ENCODE assay signal across 17 cellular contexts in the genomic region with DNA sequence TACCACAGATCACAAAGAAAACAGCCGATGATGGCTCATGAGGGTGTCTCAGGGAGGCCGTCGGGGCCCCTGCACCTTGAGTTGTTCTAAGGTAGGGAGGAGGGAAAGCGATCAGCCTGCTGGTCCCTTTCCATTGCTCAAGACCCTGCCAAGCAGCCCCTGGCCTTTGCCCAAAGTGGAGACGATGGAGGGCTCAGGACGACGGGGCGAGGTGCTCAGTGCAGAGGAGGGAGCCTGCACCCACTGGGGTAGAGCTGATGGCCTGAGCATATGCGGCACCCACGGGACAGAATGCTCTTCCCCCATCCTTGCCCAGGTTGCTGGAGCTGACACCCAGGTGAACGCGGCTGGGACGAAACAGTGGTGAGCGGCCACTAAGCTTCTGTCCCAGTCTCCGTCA. TPM values are rescaled to one million over a fixed set of nuclear protein-coding genes. Genes with fewer than 3 reads are reported as not detected.
DNase-seq lines count a peak whose midpoint lies in the region; ATAC-seq and TF ChIP-seq lines count a peak whose summit lies in the region.
"Had no signal": no experiment of that assay in that cellular context is flagged by ENCODE, and none has a peak within 500 bp of the region (broad histone marks: within the 10 kb centered on the region; RNA-seq: fewer than 3 reads in every experiment).

No MANE protein-coding gene starts in this region.

- H3K9me3 ChIP-seq in H9 (ENCODE audit: control insufficient read depth, low read depth, low read length) (no peaks in the 10 kb centered on the region), upper lobe of right lung (no peaks in the 10 kb centered on the region)
- H3K9me3 ChIP-seq: A549, BE2C had no signal

- no peaks in the 10 kb centered on the region for H3K36me3 ChIP-seq in upper lobe of right lung
- H3K36me3 ChIP-seq: BE2C had no signal

- no peaks in the 10 kb centered on the region for H3K9me3 Mint-ChIP-seq in H9
- H3K9me3 Mint-ChIP-seq: CD4-positive, alpha-beta memory T cell; GM23338; HFFc6 had no signal

- no peak overlapping the region for H3K56ac ChIP-seq in H9 (ENCODE audit: insufficient read length, low read depth, low read length)

- H2BK12ac ChIP-seq in H9 (ENCODE audit: insufficient read length, low read depth, low read length): no peak overlapping the region

- no peak overlapping the region for H4K5ac ChIP-seq in H9 (ENCODE audit: insufficient read length, low read depth, low read length)

- no peak overlapping the region for H3K4ac ChIP-seq in H9 (ENCODE audit: low read depth, low read length)

- H3K23ac ChIP-seq in H9 (ENCODE audit: insufficient read length, low read depth, low read length): no peak overlapping the region

- no peaks in the 10 kb centered on the region for H3K79me2 ChIP-seq in H9 (ENCODE audit: insufficient read depth, low read length)

- H2BK15ac ChIP-seq in H9 (ENCODE audit: low read depth, low read length): no peak overlapping the region

- no peak overlapping the region for H4K91ac ChIP-seq in H9 (ENCODE audit: insufficient read length, low read depth, low read length)

- no peaks in the 10 kb centered on the region for H4K20me1 ChIP-seq in H9 (ENCODE audit: control insufficient read depth, insufficient read depth, insufficient read length)

- H3K4me1 ChIP-seq in H9 (ENCODE audit: insufficient read depth, low read length) (no peaks in the 10 kb centered on the region; the same call in 1 of the 2 replicates), upper lobe of right lung (peaks cover 15% of the 10 kb centered on the region)
- H3K4me1 ChIP-seq: A549, BE2C had no signal

- H3K14ac ChIP-seq in H9 (ENCODE audit: insufficient read depth, low read length): no peak overlapping the region; the same call in 1 of the 2 replicates

- no peak overlapping the region for H2BK120ac ChIP-seq in H9 (ENCODE audit: low read depth, low read length, poor library complexity, severe bottlenecking)

- H3K27ac ChIP-seq in H9 (ENCODE audit: insufficient read length, low read depth, low read length) (no peak overlapping the region), upper lobe of right lung (no peak overlapping the region)
- H3K27ac ChIP-seq: A549, C4-2B had no signal

- no peak overlapping the region for H3K4me2 ChIP-seq in H9 (ENCODE audit: insufficient read depth, insufficient read length, low read length)
- H3K4me2 ChIP-seq: A549, GM23338 had no signal

- H3K4me3 Mint-ChIP-seq in H9: no peak overlapping the region
- H3K4me3 Mint-ChIP-seq: CD4-positive, alpha-beta memory T cell; GM23338; HFFc6 had no signal

- WGBS in H9 (ENCODE audit: extremely low coverage, insufficient read length, low lambda C conversion rate): no CpG with 5 or more reads among the region's 15 CpGs

- H3K9ac ChIP-seq in H9 (ENCODE audit: extremely low read depth, insufficient read length, low read length): no peak overlapping the region

- H3T11ph ChIP-seq in H9 (ENCODE audit: low read length): no peak overlapping the region

- no peak for TF ChIP-seq CTCF in H9 (conservative IDR thresholded peaks at IDR 0.05)
- TF ChIP-seq CTCF in upper lobe of right lung (IDR thresholded peaks at IDR 0.05): no peak

- no peak for ATAC-seq in left lobe of liver
- no peak for ATAC-seq in upper lobe of right lung
- no peak for ATAC-seq in GM18498 (IDR thresholded peaks at IDR 0.05; ENCODE audit: unreplicated experiment)
- ATAC-seq in HG02870 (IDR thresholded peaks at IDR 0.05; ENCODE audit: unreplicated experiment): no peak
- ATAC-seq: A549, GM23338 had no signal

- peaks cover 8 to 12% of the 10 kb centered on the region in 2 experiments for H3K4me1 Mint-ChIP-seq in H9
- H3K4me1 Mint-ChIP-seq: CD4-positive, alpha-beta memory T cell had no signal

- peaks cover 4% of the 10 kb centered on the region for H3K23me2 ChIP-seq in H9 (ENCODE audit: insufficient read length, low read depth, low read length, poor library complexity, severe bottlenecking)

- no peak overlapping the region for H3K18ac ChIP-seq in H9 (ENCODE audit: insufficient read length, low read depth, low read length)

- H3K27ac Mint-ChIP-seq in H9: no peak overlapping the region
- H3K27ac Mint-ChIP-seq: CD4-positive, alpha-beta memory T cell; GM23338; HFFc6 had no signal

- H4K8ac ChIP-seq in H9 (replicated peaks; ENCODE audit: insufficient read length, low read depth, low read length): no peak overlapping the region

- no peaks in the 10 kb centered on the region for H3K79me1 ChIP-seq in H9 (ENCODE audit: insufficient read depth, low read depth, low read length, poor library complexity, severe bottlenecking)

- intact Hi-C loops in upper lobe of right lung (cut with DNase I): no loop called here
- intact Hi-C loops in posterior vena cava (cut with DNase I): no loop called here

- no peak overlapping the region for H3K4me3 ChIP-seq in upper lobe of right lung
- H3K4me3 ChIP-seq: A549, GM23338 had no signal

- H2BK20ac ChIP-seq in H9 (ENCODE audit: low read depth, low read length, poor library complexity, severe bottlenecking): no peak overlapping the region

- H2AK5ac ChIP-seq in H9 (ENCODE audit: insufficient read length, low read length): no peak overlapping the region

- H2BK5ac ChIP-seq in H9 (ENCODE audit: insufficient read length, low read length): no peak overlapping the region

- H2AFZ ChIP-seq in H9 (ENCODE audit: low read length): no peak overlapping the region
- H2AFZ ChIP-seq: GM23338 had no signal

- H3K27me3 Mint-ChIP-seq in H9 (ENCODE audit: low read depth): peaks cover 10% of the 10 kb centered on the region

- H3K27me3 ChIP-seq in H9 (ENCODE audit: insufficient read depth, low read length): no peaks in the 10 kb centered on the region
- no peaks in the 10 kb centered on the region for H3K27me3 ChIP-seq in upper lobe of right lung
- H3K27me3 ChIP-seq: BE2C had no signal

- DNase-seq in H9 (peak; percentile 24), ecto neural progenitor cell (ENCODE audit: low spot score) (peak; percentile 32), left lobe of liver (ENCODE audit: low spot score) (peak; percentile 42), upper lobe of right lung (peak; percentile 57), posterior vena cava (ENCODE audit: low spot score) (no peak)
- DNase-seq: BE2C; CD4-positive, alpha-beta memory T cell; DMS153; DND-41; GDM1; HCEC 1CT; HFFc6 had no signal

- H3K36me3 Mint-ChIP-seq in H9 (ENCODE audit: insufficient read depth in 1 of 3, low read depth in 3 of 3): no peaks in the 10 kb centered on the region; a peak in 2 of 7 replicates
- H3K36me3 Mint-ChIP-seq: CD4-positive, alpha-beta memory T cell had no signal

RNA-seq across cellular contexts. Expression of a gene that starts 58.3 kb away (rescaled TPM):
- total RNA-seq in H9 (2021): 57.2 and 62.6 TPM in 2 replicates
- total RNA-seq in left lobe of liver: 72.2 TPM
- 58.8 TPM for total RNA-seq in upper lobe of right lung
- 10 to 100 TPM; 56.6 to 74.3 TPM for total RNA-seq in posterior vena cava
